ENCODE assay signal across 14 cellular contexts in genomic region chr2:195477996-195478382, GRCh38.
DNase-seq lines count a peak whose midpoint lies in the region; ATAC-seq and TF ChIP-seq lines count a peak whose summit lies in the region.
"Had no signal": no experiment of that assay in that cellular context is flagged by ENCODE, and none has a peak within 500 bp of the region (broad histone marks: within the 10 kb centered on the region; RNA-seq: fewer than 3 reads in every experiment).

No MANE protein-coding gene starts in this region.

- peak; percentile 15 for ATAC-seq in HG02610 (IDR thresholded peaks at IDR 0.05; ENCODE audit: unreplicated experiment)
- ATAC-seq in PC-3: peak; percentile 29; the same call in 1 of the 2 replicates

- POLR2A ChIA-PET in MCF 10A (lab: Yijun Ruan, JAX) (no interaction called here), PC-3 (lab: Charles Lee; ENCODE audit: unreplicated experiment) (no interaction called here)

- no peak overlapping the region for H3K4me3 ChIP-seq in breast epithelium
- H3K4me3 ChIP-seq in PC-3 (ENCODE audit: low read length): no peak overlapping the region
- H3K4me3 ChIP-seq in smooth muscle cell: no peak overlapping the region
- H3K4me3 ChIP-seq: stomach had no signal

- intact Hi-C loops in MCF 10A (cut with micrococcal nuclease) (no loop called here), breast epithelium (cut with DNase I; ENCODE audit: low total_unique reads) (no loop called here), PC-3 (cut with micrococcal nuclease) (no loop called here)

- H2AFZ ChIP-seq in PC-3 (ENCODE audit: low read length) (no peak overlapping the region), smooth muscle cell (ENCODE audit: low read depth) (no peak overlapping the region)

- no peak for TF ChIP-seq POLR2A in breast epithelium (IDR thresholded peaks at IDR 0.05)

- H3K9ac ChIP-seq in PC-3 (ENCODE audit: low read length) (no peak overlapping the region), smooth muscle cell (ENCODE audit: low read depth) (no peak overlapping the region)

- H3K27me3 Mint-ChIP-seq in MCF 10A (ENCODE audit: insufficient read depth, unreplicated experiment) (no peaks in the 10 kb centered on the region), progenitor cell of endocrine pancreas (no peaks in the 10 kb centered on the region)

- H3K4me1 ChIP-seq in breast epithelium (no peaks in the 10 kb centered on the region), PC-3 (ENCODE audit: insufficient read depth, low read length) (peaks cover 10% of the 10 kb centered on the region), smooth muscle cell (ENCODE audit: low read depth) (no peaks in the 10 kb centered on the region)
- H3K4me1 ChIP-seq: stomach had no signal

- H3K36me3 ChIP-seq in breast epithelium: no peaks in the 10 kb centered on the region
- H3K36me3 ChIP-seq in PC-3 (ENCODE audit: low read depth, low read length): no peaks in the 10 kb centered on the region
- no peaks in the 10 kb centered on the region for H3K36me3 ChIP-seq in smooth muscle cell (ENCODE audit: low read depth)
- H3K36me3 ChIP-seq: stomach had no signal

- DNase-seq in MCF 10A (ENCODE audit: unreplicated experiment) (no peak), breast epithelium (ENCODE audit: low spot score in 2 of 2) (no peak), PC-3 (no peak), smooth muscle cell (lab: John Stamatoyannopoulos, UW; ENCODE audit: unreplicated experiment) (no peak), cerebellar nuclear complex (lab: John Stamatoyannopoulos, UW) (no peak), progenitor cell of endocrine pancreas (ENCODE audit: low spot score, unreplicated experiment) (no peak)
- DNase-seq in stimulated activated CD4-positive, alpha-beta T cell treated with anti-CD3 and anti-CD28 coated beads, Interleukin-2, amount 100 ng/mL, for 24 hours: no peak
- DNase-seq: DMS79; midbrain; MV-4-11; posterior cingulate gyrus; stimulated activated CD4-positive, alpha-beta T cell treated with anti-CD3 and anti-CD28 coated beads, Interleukin-4, amount 100 ng/mL, for 4 hours; stomach had no signal

- no peaks in the 10 kb centered on the region for H4K20me1 ChIP-seq in PC-3 (ENCODE audit: low read length)
- H4K20me1 ChIP-seq in smooth muscle cell (ENCODE audit: low read depth): no peaks in the 10 kb centered on the region

- no peak overlapping the region for H3K4me2 ChIP-seq in PC-3 (ENCODE audit: low read length)
- no peak overlapping the region for H3K4me2 ChIP-seq in smooth muscle cell

- H3K27me3 ChIP-seq in breast epithelium: no peaks in the 10 kb centered on the region
- H3K27me3 ChIP-seq in PC-3 (ENCODE audit: low read length): no peaks in the 10 kb centered on the region
- no peaks in the 10 kb centered on the region for H3K27me3 ChIP-seq in smooth muscle cell (ENCODE audit: low read depth)
- H3K27me3 ChIP-seq: stomach had no signal

- H3K9me3 Mint-ChIP-seq in MCF 10A (ENCODE audit: unreplicated experiment) (peaks cover 15% of the 10 kb centered on the region), progenitor cell of endocrine pancreas (ENCODE audit: low read depth) (no peaks in the 10 kb centered on the region)

- H3K36me3 Mint-ChIP-seq in MCF 10A (ENCODE audit: insufficient read depth, unreplicated experiment) (no peaks in the 10 kb centered on the region), progenitor cell of endocrine pancreas (ENCODE audit: insufficient read depth) (no peaks in the 10 kb centered on the region)

- H3K4me1 Mint-ChIP-seq in MCF 10A (ENCODE audit: insufficient read depth, unreplicated experiment) (peaks cover 7% of the 10 kb centered on the region), progenitor cell of endocrine pancreas (ENCODE audit: low read depth) (no peaks in the 10 kb centered on the region)

- H3K9me3 ChIP-seq in breast epithelium: no peaks in the 10 kb centered on the region
- no peaks in the 10 kb centered on the region for H3K9me3 ChIP-seq in PC-3 (ENCODE audit: low read length)
- H3K9me3 ChIP-seq in smooth muscle cell (replicated peaks; ENCODE audit: low read depth): no peaks in the 10 kb centered on the region
- H3K9me3 ChIP-seq: stomach had no signal

- CTCF ChIA-PET in MCF 10A (lab: Yijun Ruan, JAX): interaction anchor here (0.6 kb wide), 1 partner anchor 202 kb away, joined by 3 read pairs; no protein-coding TSS in a partner anchor
- CTCF ChIA-PET in PC-3 (lab: Charles Lee): no interaction called here

- H3K27ac ChIP-seq in breast epithelium (no peak overlapping the region), PC-3 (ENCODE audit: low read length) (no peak overlapping the region), smooth muscle cell (ENCODE audit: low read depth) (peak overlapping the region; percentile 4)
- H3K27ac ChIP-seq: stomach had no signal

- no peak for TF ChIP-seq CTCF in MCF 10A (IDR thresholded peaks at IDR 0.05; ENCODE audit: unreplicated experiment)
- no peak for TF ChIP-seq CTCF in breast epithelium (IDR thresholded peaks at IDR 0.05)
- no peak for TF ChIP-seq CTCF in PC-3 (conservative IDR thresholded peaks at IDR 0.05; ENCODE audit: low read depth, low read length)
- no peak for TF ChIP-seq CTCF in smooth muscle cell (IDR thresholded peaks at IDR 0.05; ENCODE audit: borderline replicate concordance, insufficient read depth, poor library complexity, severe bottlenecking)
- no peak for TF ChIP-seq CTCF in progenitor cell of endocrine pancreas (IDR thresholded peaks at IDR 0.05; ENCODE audit: unreplicated experiment)

- H3K4me3 Mint-ChIP-seq in MCF 10A (ENCODE audit: unreplicated experiment): no peak overlapping the region
- no peak overlapping the region for H3K4me3 Mint-ChIP-seq in progenitor cell of endocrine pancreas (ENCODE audit: low read depth)

- no peaks in the 10 kb centered on the region for H3K9me2 ChIP-seq in PC-3 (replicated peaks; ENCODE audit: low read length)

- peak overlapping the region; percentile 68 for H3K27ac Mint-ChIP-seq in MCF 10A (ENCODE audit: low read depth, unreplicated experiment)
- H3K27ac Mint-ChIP-seq in progenitor cell of endocrine pancreas: no peak overlapping the region

- H3F3A ChIP-seq in PC-3 (ENCODE audit: low read length, unreplicated experiment) (no peaks in the 10 kb centered on the region), smooth muscle cell (ENCODE audit: low read depth) (no peaks in the 10 kb centered on the region)

- BruUV-seq in MCF 10A (replicated peaks; lab: Mats Ljungman, UMichigan) (no TSS peak), PC-3 (replicated peaks; lab: Mats Ljungman, UMichigan) (no TSS peak)

- no peaks in the 10 kb centered on the region for H3K79me2 ChIP-seq in PC-3 (ENCODE audit: low read length)
- H3K79me2 ChIP-seq in smooth muscle cell (ENCODE audit: low read depth): no peaks in the 10 kb centered on the region
